Comparison of ENCODE assay signal across 8 cellular contexts in genomic region chr1:46615735-46616134, GRCh38. TPM values are rescaled to one million over a fixed set of nuclear protein-coding genes. Genes with fewer than 3 reads are reported as not detected.
A peak's percentile ranks its signal among the peaks of the same experiment; 100 is the strongest.
DNase-seq lines count a peak whose midpoint lies in the region; ATAC-seq and TF ChIP-seq lines count a peak whose summit lies in the region.

No MANE protein-coding gene starts in this region.

- peak; percentile 40 for DNase-seq in activated naive CD4-positive, alpha-beta T cell treated with anti-CD3 and anti-CD28 coated beads for 36 hours
- no peak for DNase-seq in activated naive CD4-positive, alpha-beta T cell treated with anti-CD3 and anti-CD28 coated beads, Interleukin-2, amount 50 U/mL, for 16 hours
- no peak for DNase-seq in type B pancreatic cell (ENCODE audit: extremely low spot score, unreplicated experiment)
- DNase-seq in sciatic nerve (ENCODE audit: low spot score) = no peak
- DNase-seq in anterior cingulate cortex (lab: John Stamatoyannopoulos, UW) = no peak

- peak overlapping the region in 1 of 2 donors; percentile 86 for H3K9ac ChIP-seq in liver (ENCODE audit: low read depth in 1 of 2, low read length in 2 of 2)

- ATAC-seq in sciatic nerve (no peak), HG02610 (IDR thresholded peaks at IDR 0.05; ENCODE audit: unreplicated experiment) (no peak)

- peak overlapping the region; percentile 80 to 92 for H3K27ac ChIP-seq in liver (ENCODE audit: low read depth in 1 of 2, low read length in 2 of 2)

- TF ChIP-seq CTCF in liver (IDR thresholded peaks at IDR 0.05; ENCODE audit: low read depth, low read length, missing input control) (no peak), type B pancreatic cell (conservative IDR thresholded peaks at IDR 0.05) (no peak)

- H3K27me3 ChIP-seq in liver (ENCODE audit: control insufficient read depth in 4 of 4, insufficient read depth in 4 of 4, low read length in 3 of 4) = no peaks in the 10 kb centered on the region

- no peaks in the 10 kb centered on the region for H3K27me3 Mint-ChIP-seq in activated naive CD4-positive, alpha-beta T cell treated with anti-CD3 and anti-CD28 coated beads for 36 hours (ENCODE audit: low read depth)
- H3K27me3 Mint-ChIP-seq in activated naive CD8-positive, alpha-beta T cell = no peaks in the 10 kb centered on the region
- H3K27me3 Mint-ChIP-seq in type B pancreatic cell = peaks cover 12% of the 10 kb centered on the region

- peak overlapping the region; percentile 79 to 90 (median 88) for H3K4me3 ChIP-seq in liver (ENCODE audit: low read depth in 1 of 3, low read length in 3 of 3)

- H3K9me3 ChIP-seq in liver (ENCODE audit: control insufficient read depth in 4 of 4, low read length in 3 of 4) = no peaks in the 10 kb centered on the region

- no peaks in the 10 kb centered on the region for H3K36me3 ChIP-seq in liver (ENCODE audit: control insufficient read depth in 4 of 4, insufficient read depth in 3 of 4, low read depth in 1 of 4, low read length in 3 of 4)

- intact Hi-C loops in activated naive CD4-positive, alpha-beta T cell treated with anti-CD3 and anti-CD28 coated beads for 36 hours (cut with micrococcal nuclease) = loop anchor here (1.0 kb wide), 3 partner anchors 11 to 104 kb away; partner anchors contain the start of genes ATPAF1, EFCAB14 and MKNK1
- intact Hi-C loops in sciatic nerve (cut with DNase I) = no loop called here

- no peaks in the 10 kb centered on the region for H3K9me3 Mint-ChIP-seq in activated naive CD4-positive, alpha-beta T cell treated with anti-CD3 and anti-CD28 coated beads for 36 hours
- H3K9me3 Mint-ChIP-seq in activated naive CD8-positive, alpha-beta T cell (ENCODE audit: low read depth) = no peaks in the 10 kb centered on the region
- H3K9me3 Mint-ChIP-seq in type B pancreatic cell = no peaks in the 10 kb centered on the region

- peaks cover 9 to 26% (median 22%) of the 10 kb centered on the region in 4 donors for H3K4me1 ChIP-seq in liver (ENCODE audit: control insufficient read depth in 4 of 4, insufficient read depth in 4 of 4, low read length in 3 of 4)

- peaks cover 49% of the 10 kb centered on the region for H3K4me1 Mint-ChIP-seq in activated naive CD4-positive, alpha-beta T cell treated with anti-CD3 and anti-CD28 coated beads for 36 hours (ENCODE audit: low read depth)
- peaks cover 53% of the 10 kb centered on the region for H3K4me1 Mint-ChIP-seq in activated naive CD8-positive, alpha-beta T cell (ENCODE audit: low read depth)
- H3K4me1 Mint-ChIP-seq in type B pancreatic cell (ENCODE audit: unreplicated experiment) = peaks cover 13% of the 10 kb centered on the region

- H3K36me3 Mint-ChIP-seq in activated naive CD4-positive, alpha-beta T cell treated with anti-CD3 and anti-CD28 coated beads for 36 hours (ENCODE audit: low read depth) = no peaks in the 10 kb centered on the region
- no peaks in the 10 kb centered on the region for H3K36me3 Mint-ChIP-seq in activated naive CD8-positive, alpha-beta T cell
- no peaks in the 10 kb centered on the region for H3K36me3 Mint-ChIP-seq in type B pancreatic cell

- H3K4me3 Mint-ChIP-seq in activated naive CD4-positive, alpha-beta T cell treated with anti-CD3 and anti-CD28 coated beads for 36 hours = peak overlapping the region; percentile 86
- H3K4me3 Mint-ChIP-seq in activated naive CD8-positive, alpha-beta T cell = peak overlapping the region; percentile 90
- peak overlapping the region; percentile 90 for H3K4me3 Mint-ChIP-seq in type B pancreatic cell

- no peak for TF ChIP-seq RAD21 in liver (IDR thresholded peaks at IDR 0.05)

- H3K27ac Mint-ChIP-seq in activated naive CD4-positive, alpha-beta T cell treated with anti-CD3 and anti-CD28 coated beads for 36 hours = peak overlapping the region; percentile 66
- peak overlapping the region; percentile 90 for H3K27ac Mint-ChIP-seq in activated naive CD8-positive, alpha-beta T cell
- H3K27ac Mint-ChIP-seq in type B pancreatic cell = peak overlapping the region; percentile 59

- 75% methylated on average over 3 of the region's 3 CpGs for WGBS in liver

- CTCF ChIA-PET in activated naive CD4-positive, alpha-beta T cell treated with anti-CD3 and anti-CD28 coated beads for 36 hours (lab: Charles Lee) = interaction anchor here (1.1 to 1.9 kb wide), 3 partner anchors 10 to 87 kb away, joined by 3 to 8 read pairs (median 6); partner anchors contain the start of gene MKNK1

TF ChIP-seq in liver, 16 proteins besides CTCF, POLR2A, EP300 and RAD21:
- TF ChIP-seq EGR1 (IDR thresholded peaks at IDR 0.05; ENCODE audit: low read depth in 2 of 2) (no peak), YY1 (IDR thresholded peaks at IDR 0.05) (no peak), TAF1 (conservative IDR thresholded peaks at IDR 0.05) (no peak), HNF4A (conservative IDR thresholded peaks at IDR 0.05) (no peak), FOXA2 (IDR thresholded peaks at IDR 0.05) (no peak), NR2F2 (IDR thresholded peaks at IDR 0.05) (no peak), SP1 (IDR thresholded peaks at IDR 0.05) (no peak), RXRA (IDR thresholded peaks at IDR 0.05) (no peak), ZBTB33 (IDR thresholded peaks at IDR 0.05) (no peak), GABPA (IDR thresholded peaks at IDR 0.05 in 1 of 2, conservative IDR thresholded peaks at IDR 0.05 in 1 of 2) (no peak), JUND (IDR thresholded peaks at IDR 0.05) (no peak), FOXA1 (IDR thresholded peaks at IDR 0.05) (no peak)
- TF ChIP-seq, protein P1, sequence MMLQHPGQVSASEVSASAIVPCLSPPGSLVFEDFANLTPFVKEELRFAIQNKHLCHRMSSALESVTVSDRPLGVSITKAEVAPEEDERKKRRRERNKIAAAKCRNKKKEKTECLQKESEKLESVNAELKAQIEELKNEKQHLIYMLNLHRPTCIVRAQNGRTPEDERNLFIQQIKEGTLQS (IDR thresholded peaks at IDR 0.05) = no peak
- TF ChIP-seq, protein P2, sequence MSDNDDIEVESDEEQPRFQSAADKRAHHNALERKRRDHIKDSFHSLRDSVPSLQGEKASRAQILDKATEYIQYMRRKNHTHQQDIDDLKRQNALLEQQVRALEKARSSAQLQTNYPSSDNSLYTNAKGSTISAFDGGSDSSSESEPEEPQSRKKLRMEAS (IDR thresholded peaks at IDR 0.05) = no peak
- TF ChIP-seq, protein P3, sequence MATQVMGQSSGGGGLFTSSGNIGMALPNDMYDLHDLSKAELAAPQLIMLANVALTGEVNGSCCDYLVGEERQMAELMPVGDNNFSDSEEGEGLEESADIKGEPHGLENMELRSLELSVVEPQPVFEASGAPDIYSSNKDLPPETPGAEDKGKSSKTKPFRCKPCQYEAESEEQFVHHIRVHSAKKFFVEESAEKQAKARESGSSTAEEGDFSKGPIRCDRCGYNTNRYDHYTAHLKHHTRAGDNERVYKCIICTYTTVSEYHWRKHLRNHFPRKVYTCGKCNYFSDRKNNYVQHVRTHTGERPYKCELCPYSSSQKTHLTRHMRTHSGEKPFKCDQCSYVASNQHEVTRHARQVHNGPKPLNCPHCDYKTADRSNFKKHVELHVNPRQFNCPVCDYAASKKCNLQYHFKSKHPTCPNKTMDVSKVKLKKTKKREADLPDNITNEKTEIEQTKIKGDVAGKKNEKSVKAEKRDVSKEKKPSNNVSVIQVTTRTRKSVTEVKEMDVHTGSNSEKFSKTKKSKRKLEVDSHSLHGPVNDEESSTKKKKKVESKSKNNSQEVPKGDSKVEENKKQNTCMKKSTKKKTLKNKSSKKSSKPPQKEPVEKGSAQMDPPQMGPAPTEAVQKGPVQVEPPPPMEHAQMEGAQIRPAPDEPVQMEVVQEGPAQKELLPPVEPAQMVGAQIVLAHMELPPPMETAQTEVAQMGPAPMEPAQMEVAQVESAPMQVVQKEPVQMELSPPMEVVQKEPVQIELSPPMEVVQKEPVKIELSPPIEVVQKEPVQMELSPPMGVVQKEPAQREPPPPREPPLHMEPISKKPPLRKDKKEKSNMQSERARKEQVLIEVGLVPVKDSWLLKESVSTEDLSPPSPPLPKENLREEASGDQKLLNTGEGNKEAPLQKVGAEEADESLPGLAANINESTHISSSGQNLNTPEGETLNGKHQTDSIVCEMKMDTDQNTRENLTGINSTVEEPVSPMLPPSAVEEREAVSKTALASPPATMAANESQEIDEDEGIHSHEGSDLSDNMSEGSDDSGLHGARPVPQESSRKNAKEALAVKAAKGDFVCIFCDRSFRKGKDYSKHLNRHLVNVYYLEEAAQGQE (IDR thresholded peaks at IDR 0.05) = no peak
TF ChIP-seq in liver: peak in this region for 0.

RNA-seq across cellular contexts. Expression of gene MOB3C, which starts 0.9 kb away (rescaled TPM):
- total RNA-seq in activated naive CD4-positive, alpha-beta T cell treated with anti-CD3 and anti-CD28 coated beads for 36 hours = 1 to 10 TPM; 4.8 to 5.0 TPM
- total RNA-seq in liver = 1 to 10 TPM; 7.4 to 7.9 TPM
- polyA plus RNA-seq in liver = 1 to 10 TPM; 2.3 to 3.5 TPM
- 5.7 and 6.8 TPM in 2 replicates for total RNA-seq in type B pancreatic cell (ENCODE audit: low replicate concordance)
- total RNA-seq in sciatic nerve = 25.8 TPM

RNA-seq across cellular contexts. Expression of gene MKNK1, which starts 11.7 kb away (rescaled TPM):
- total RNA-seq in activated naive CD4-positive, alpha-beta T cell treated with anti-CD3 and anti-CD28 coated beads for 36 hours = 10 to 100 TPM; 18.5 to 21.2 TPM
- total RNA-seq in liver = 10 to 100 TPM; 19.4 to 30.8 TPM
- polyA plus RNA-seq in liver = 10 to 100 TPM; 10.2 to 17.3 TPM
- 29.4 and 39.7 TPM in 2 replicates for total RNA-seq in type B pancreatic cell (ENCODE audit: low replicate concordance)
- total RNA-seq in sciatic nerve = 72.6 TPM

RNA-seq across cellular contexts. Expression of gene ATPAF1, which starts 52.4 kb away (rescaled TPM):
- total RNA-seq in activated naive CD4-positive, alpha-beta T cell treated with anti-CD3 and anti-CD28 coated beads for 36 hours = 10 to 100 TPM; 44.5 to 49.2 TPM
- 10 to 100 TPM; 35.3 to 37.9 TPM for total RNA-seq in liver
- 10 to 100 TPM; 36.0 to 54.1 TPM for polyA plus RNA-seq in liver
- total RNA-seq in type B pancreatic cell (ENCODE audit: low replicate concordance) = 45.9 and 55.7 TPM in 2 replicates
- total RNA-seq in sciatic nerve = 24.0 TPM

RNA-seq across cellular contexts. Expression of gene TEX38, which starts 55.9 kb away (rescaled TPM):
- not detected for total RNA-seq in activated naive CD4-positive, alpha-beta T cell treated with anti-CD3 and anti-CD28 coated beads for 36 hours
- not detected for total RNA-seq in liver
- polyA plus RNA-seq in liver = not detected
- not detected in 2 replicates for total RNA-seq in type B pancreatic cell (ENCODE audit: low replicate concordance)
- total RNA-seq in sciatic nerve = not detected
